In genomic region chr20:41261260-41261659, GRCh38 we compare ENCODE assay signal across 19 cellular contexts.
"Had no signal": no experiment of that assay in that cellular context is flagged by ENCODE, and none has a peak within 500 bp of the region (broad histone marks: within the 10 kb centered on the region; RNA-seq: fewer than 3 reads in every experiment).

No MANE protein-coding gene starts in this region.

- ATAC-seq: activated CD8-positive, alpha-beta T cell treated with anti-CD3 and anti-CD28 coated beads, Interleukin-2, amount 10 ng/mL, durations not matched to agents 7 days and 5 days; activated naive CD4-positive, alpha-beta T cell treated with anti-CD3 and anti-CD28 coated beads, Interleukin-2, amount 50 U/mL, for 72 hours; gastroesophageal sphincter; left lung had no signal

- H3K9me3 ChIP-seq: gastroesophageal sphincter, left lung, stomach had no signal

- H3K4me3 ChIP-seq: gastroesophageal sphincter, left lung, stomach had no signal

- H3K36me3 ChIP-seq: left lung had no signal

- FAIRE-seq: keratinocyte, TTC549 had no signal

- H3K4me1 ChIP-seq: left lung had no signal

- DNase-seq: activated CD4-positive, alpha-beta T cell treated with anti-CD3 and anti-CD28 coated beads, Interleukin-2, amount 10 ng/mL, durations not matched to agents 24 days and 14 days; activated CD4-positive, CD25-positive, alpha-beta regulatory T cell; activated CD8-positive, alpha-beta memory T cell treated with anti-CD3 and anti-CD28 coated beads, Interleukin-2, amount 50 U/mL, for 4 hours; activated CD8-positive, alpha-beta T cell treated with anti-CD3 and anti-CD28 coated beads, Interleukin-2, amount 10 ng/mL, durations not matched to agents 7 days and 5 days; activated gamma-delta T cell; activated T-cell treated with anti-CD3 and anti-CD28 coated beads, Interleukin-2, amount 50 U/mL, for 48 hours; amniotic stem cell; central memory CD4-positive, alpha-beta T cell; cortex of kidney; effector CD8-positive, alpha-beta T cell; left lung; nephron progenitor cell; stimulated activated CD4-positive, alpha-beta T cell treated with anti-CD3 and anti-CD28 coated beads, Interleukin-1b, Interleukin-23, amount 100 ng/mL, for 48 hours; stomach; T-helper 2 cell had no signal

- H3K27me3 ChIP-seq: gastroesophageal sphincter, left lung, stomach had no signal
